In genomic region chr18:54924948-54925347, GRCh38 we compare ENCODE assay signal across 19 cellular contexts.
"Had no signal": no experiment of that assay in that cellular context is flagged by ENCODE, and none has a peak within 500 bp of the region (broad histone marks: within the 10 kb centered on the region; RNA-seq: fewer than 3 reads in every experiment).

No MANE protein-coding gene starts in this region.

- ATAC-seq: left lung; natural killer cell treated with Interleukin-12 subunit alpha and Interleukin-12 subunit beta and Interleukin-15 and Interleukin-18, amount 100 ng/mL, for 72 hours; stimulated activated naive B cell treated with anti-CD40 and anti-IgM and Interleukin-4, amounts not matched to agents 10 μg/mL and 1 μg/mL and 100 μg/mL, for 72 hours had no signal

- FAIRE-seq: keratinocyte had no signal

- H3K27ac Mint-ChIP-seq: memory B cell; natural killer cell treated with Interleukin-12 subunit alpha and Interleukin-12 subunit beta and Interleukin-15 and Interleukin-18, amount 100 ng/mL, for 72 hours; stimulated activated naive B cell treated with anti-CD40 and anti-IgM and Interleukin-4, amounts not matched to agents 10 μg/mL and 1 μg/mL and 100 μg/mL, for 72 hours; T-helper 2 cell treated with Interferon-gamma antibody and Interleukin-4, amounts not matched to agents 5 μg/mL and 100 μg/mL, for 36 hours had no signal

- H3K9me3 ChIP-seq: left lung, thyroid gland, uterus had no signal

- H3K4me3 Mint-ChIP-seq: memory B cell; natural killer cell treated with Interleukin-12 subunit alpha and Interleukin-12 subunit beta and Interleukin-15 and Interleukin-18, amount 100 ng/mL, for 72 hours; stimulated activated naive B cell treated with anti-CD40 and anti-IgM and Interleukin-4, amounts not matched to agents 10 μg/mL and 1 μg/mL and 100 μg/mL, for 72 hours; T-helper 2 cell treated with Interferon-gamma antibody and Interleukin-4, amounts not matched to agents 5 μg/mL and 100 μg/mL, for 36 hours had no signal

- H3K36me3 Mint-ChIP-seq: memory B cell; natural killer cell treated with Interleukin-12 subunit alpha and Interleukin-12 subunit beta and Interleukin-15 and Interleukin-18, amount 100 ng/mL, for 72 hours; stimulated activated naive B cell treated with anti-CD40 and anti-IgM and Interleukin-4, amounts not matched to agents 10 μg/mL and 1 μg/mL and 100 μg/mL, for 72 hours had no signal

- H3K27me3 Mint-ChIP-seq: memory B cell had no signal

- H3K4me1 ChIP-seq: left lung, thyroid gland, uterus had no signal

- H3K9me3 Mint-ChIP-seq: natural killer cell treated with Interleukin-12 subunit alpha and Interleukin-12 subunit beta and Interleukin-15 and Interleukin-18, amount 100 ng/mL, for 72 hours; T-helper 2 cell treated with Interferon-gamma antibody and Interleukin-4, amounts not matched to agents 5 μg/mL and 100 μg/mL, for 36 hours had no signal

- H3K4me1 Mint-ChIP-seq: memory B cell; stimulated activated naive B cell treated with anti-CD40 and anti-IgM and Interleukin-4, amounts not matched to agents 10 μg/mL and 1 μg/mL and 100 μg/mL, for 72 hours had no signal

- H3K27me3 ChIP-seq: hepatocyte, left lung, thyroid gland, uterus had no signal

- H3K79me2 ChIP-seq: hepatocyte had no signal

- H2AFZ ChIP-seq: hepatocyte had no signal

- H3K36me3 ChIP-seq: thyroid gland, uterus had no signal

- H3K4me2 ChIP-seq: hepatocyte had no signal

- H3K27ac ChIP-seq: coronary artery, epithelial cell of prostate, hepatocyte, left lung, thyroid gland, uterus had no signal

- H3K4me3 ChIP-seq: coronary artery, hepatocyte, left lung, thyroid gland, uterus had no signal

- DNase-seq: activated CD4-positive, alpha-beta T cell treated with anti-CD3 and anti-CD28 coated beads, Interleukin-2, amount 50 U/mL, for 48 hours; activated naive CD4-positive, alpha-beta T cell treated with anti-CD3 and anti-CD28 coated beads, Interleukin-2, amount 50 U/mL, for 16 hours; caudate nucleus; effector CD8-positive, alpha-beta T cell; left lung; nucleus accumbens; stimulated activated CD4-positive, alpha-beta T cell treated with anti-CD3 and anti-CD28 coated beads, Interleukin-15, amount 100 ng/mL, for 24 hours; stimulated activated CD4-positive, alpha-beta T cell treated with anti-CD3 and anti-CD28 coated beads, Interleukin-4, amount 100 ng/mL, for 1 hour; stimulated activated naive B cell treated with anti-CD40 and anti-IgM and Interleukin-4, amounts not matched to agents 10 μg/mL and 1 μg/mL and 100 μg/mL, for 72 hours; SW 1271; thyroid gland; uterus had no signal
